ENCODE assay signal across 23 cellular contexts in the genomic region with DNA sequence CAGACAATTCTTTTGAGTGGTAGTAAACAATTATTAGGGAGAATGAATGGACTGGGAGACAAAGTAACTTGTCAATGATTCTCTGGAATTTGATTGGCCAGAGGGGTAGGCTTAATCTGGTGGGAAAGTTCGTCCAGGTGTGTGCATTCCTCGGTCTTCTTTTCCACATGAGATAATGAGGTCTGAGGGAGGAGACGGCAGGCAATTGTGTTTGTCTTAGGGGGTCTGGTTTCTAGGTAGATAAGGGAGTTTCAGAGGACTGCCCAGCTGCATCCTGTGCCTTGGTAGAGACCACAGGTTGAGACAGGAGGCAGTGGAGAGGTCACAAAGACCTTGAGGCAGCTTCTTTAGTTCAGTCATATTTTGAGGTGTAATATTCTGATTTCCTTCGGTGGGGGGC.
"Had no signal": no experiment of that assay in that cellular context is flagged by ENCODE, and none has a peak within 500 bp of the region (broad histone marks: within the 10 kb centered on the region; RNA-seq: fewer than 3 reads in every experiment).

No MANE protein-coding gene starts in this region.

- FAIRE-seq: kidney had no signal

- H3K27me3 Mint-ChIP-seq: activated B cell treated with CpG ODN at 0.5 μM for 24 hours; activated CD4-positive, alpha-beta memory T cell treated with anti-CD3 and anti-CD28 coated beads, Interleukin-2, amount 10 ng/mL, durations not matched to agents 7 days and 5 days; activated CD8-positive, alpha-beta memory T cell treated with anti-CD3 and anti-CD28 coated beads, Interleukin-2, amount 10 ng/mL, durations not matched to agents 7 days and 5 days; effector memory CD8-positive, alpha-beta T cell; naive B cell had no signal

- ATAC-seq: activated CD8-positive, alpha-beta memory T cell treated with anti-CD3 and anti-CD28 coated beads, Interleukin-2, amount 10 ng/mL, durations not matched to agents 7 days and 5 days; effector memory CD8-positive, alpha-beta T cell; foreskin keratinocyte; left lung; psoas muscle; right cardiac atrium had no signal

- H3K27ac ChIP-seq: cardiac muscle cell, epithelial cell of prostate, foreskin keratinocyte, left lung, psoas muscle, stomach had no signal

- H3K27me3 ChIP-seq: cardiac muscle cell, foreskin keratinocyte, left lung, stomach had no signal

- DNase-seq: activated B cell treated with CpG ODN at 0.5 μM for 24 hours; activated CD4-positive, alpha-beta memory T cell treated with anti-CD3 and anti-CD28 coated beads, Interleukin-2, amount 10 ng/mL, durations not matched to agents 7 days and 5 days; activated CD4-positive, alpha-beta T cell treated with anti-CD3 and anti-CD28 coated beads for 4 hours; activated CD8-positive, alpha-beta memory T cell treated with anti-CD3 and anti-CD28 coated beads, Interleukin-2, amount 10 ng/mL, durations not matched to agents 7 days and 5 days; activated naive CD8-positive, alpha-beta T cell treated with anti-CD3 and anti-CD28 coated beads, Interleukin-2, amount 10 ng/mL, durations not matched to agents 7 days and 5 days; amygdala; effector memory CD8-positive, alpha-beta T cell; foreskin keratinocyte; hypothalamus; kidney; left lung; mammary epithelial cell; naive B cell; psoas muscle; right cardiac atrium; stimulated activated CD4-positive, alpha-beta T cell treated with anti-CD3 and anti-CD28 coated beads, Interleukin-15, amount 100 ng/mL, for 24 hours; stimulated activated CD4-positive, alpha-beta T cell treated with anti-CD3 and anti-CD28 coated beads, Interleukin-4, amount 100 ng/mL, for 1 hour; stomach; SW 1271; trophoblast cell had no signal

- H3K4me3 ChIP-seq: cardiac muscle cell, left lung, psoas muscle, skin epidermis, stomach had no signal

- H3K9me3 Mint-ChIP-seq: activated B cell treated with CpG ODN at 0.5 μM for 24 hours; activated CD4-positive, alpha-beta memory T cell treated with anti-CD3 and anti-CD28 coated beads, Interleukin-2, amount 10 ng/mL, durations not matched to agents 7 days and 5 days; activated naive CD8-positive, alpha-beta T cell treated with anti-CD3 and anti-CD28 coated beads, Interleukin-2, amount 10 ng/mL, durations not matched to agents 7 days and 5 days; effector memory CD8-positive, alpha-beta T cell; naive B cell had no signal

- H3K9me3 ChIP-seq: left lung, psoas muscle, stomach had no signal

- H3K4me3 Mint-ChIP-seq: activated B cell treated with CpG ODN at 0.5 μM for 24 hours; activated CD4-positive, alpha-beta memory T cell treated with anti-CD3 and anti-CD28 coated beads, Interleukin-2, amount 10 ng/mL, durations not matched to agents 7 days and 5 days; activated CD8-positive, alpha-beta memory T cell treated with anti-CD3 and anti-CD28 coated beads, Interleukin-2, amount 10 ng/mL, durations not matched to agents 7 days and 5 days; activated naive CD8-positive, alpha-beta T cell treated with anti-CD3 and anti-CD28 coated beads, Interleukin-2, amount 10 ng/mL, durations not matched to agents 7 days and 5 days; effector memory CD8-positive, alpha-beta T cell; naive B cell had no signal

- H3K27ac Mint-ChIP-seq: activated B cell treated with CpG ODN at 0.5 μM for 24 hours; activated CD4-positive, alpha-beta memory T cell treated with anti-CD3 and anti-CD28 coated beads, Interleukin-2, amount 10 ng/mL, durations not matched to agents 7 days and 5 days; activated CD8-positive, alpha-beta memory T cell treated with anti-CD3 and anti-CD28 coated beads, Interleukin-2, amount 10 ng/mL, durations not matched to agents 7 days and 5 days; activated naive CD8-positive, alpha-beta T cell treated with anti-CD3 and anti-CD28 coated beads, Interleukin-2, amount 10 ng/mL, durations not matched to agents 7 days and 5 days; effector memory CD8-positive, alpha-beta T cell had no signal

- H3K36me3 ChIP-seq: cardiac muscle cell had no signal

- H3K36me3 Mint-ChIP-seq: naive B cell had no signal
